ENCODE assay signal across 23 cellular contexts in the genomic region with DNA sequence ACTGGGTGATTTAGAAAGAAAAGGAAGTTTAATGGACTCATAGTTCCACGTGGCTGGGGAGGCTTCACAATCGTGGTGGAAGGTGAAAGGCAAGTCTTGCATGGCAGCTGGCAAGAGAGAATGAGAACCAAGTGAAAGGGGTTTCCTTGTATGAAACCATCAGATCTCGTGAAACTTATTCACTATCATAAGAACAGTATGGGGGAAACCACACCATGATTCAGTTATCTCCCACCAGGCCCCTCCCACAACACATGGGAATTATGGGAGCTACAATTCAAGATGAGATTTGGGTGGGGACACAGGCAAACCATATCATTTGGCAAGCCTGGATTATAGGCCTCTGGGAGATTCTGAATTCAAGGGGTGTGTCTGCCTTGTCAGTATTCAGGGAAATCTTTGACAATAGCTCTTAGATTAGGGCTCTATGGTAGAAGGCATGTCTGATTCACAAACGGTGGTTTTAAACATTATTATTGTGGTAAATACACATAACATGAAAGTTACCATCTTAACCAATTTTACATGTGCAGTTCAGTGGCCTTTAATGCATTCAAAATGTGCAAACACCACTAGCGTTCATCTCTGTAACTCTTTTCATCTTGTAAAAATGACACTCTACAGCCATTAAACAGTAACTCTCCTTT. TPM values are rescaled to one million over a fixed set of nuclear protein-coding genes. Genes with fewer than 3 reads are reported as not detected.
"Had no signal": no experiment of that assay in that cellular context is flagged by ENCODE, and none has a peak within 500 bp of the region (broad histone marks: within the 10 kb centered on the region; RNA-seq: fewer than 3 reads in every experiment).

No MANE protein-coding gene starts in this region.

- DNase-seq: activated CD4-positive, CD25-positive, alpha-beta regulatory T cell treated with anti-CD3 and anti-CD28 coated beads, Interleukin-2, amount 50 U/mL, for 72 hours; activated gamma-delta T cell treated with Interleukin-2 at 50 U/mL for 16 hours; aorta; caudate nucleus; MV-4-11; NCI-H1092 treated with DMSO at 0.1 percent for 48 hours; NCI-H1417 treated with DMSO at 0.1 percent for 48 hours; NCI-H1694; NCI-H2029; NCI-H2107; NCI-H2171 treated with DMSO at 0.1 percent for 48 hours; NCI-H226; NCI-H526; NCI-H774; SIG-M5; T-helper 17 cell; T-helper 9 cell had no signal

- H3K9ac ChIP-seq: KMS-11 had no signal

- H3K4me3 ChIP-seq: breast epithelium had no signal

- H3K4me1 Mint-ChIP-seq: activated naive CD4-positive, alpha-beta T cell treated with anti-CD3 and anti-CD28 coated beads, Interleukin-2, amount 50 U/mL, for 24 hours; T-helper 17 cell; WTC11 had no signal

- H3K4me3 Mint-ChIP-seq: activated naive CD4-positive, alpha-beta T cell treated with anti-CD3 and anti-CD28 coated beads, Interleukin-2, amount 50 U/mL, for 24 hours; T-helper 17 cell; WTC11 had no signal

- H3K9me3 Mint-ChIP-seq: activated naive CD4-positive, alpha-beta T cell treated with anti-CD3 and anti-CD28 coated beads, Interleukin-2, amount 50 U/mL, for 24 hours had no signal

- H3K36me3 ChIP-seq: breast epithelium had no signal

- H3K27me3 ChIP-seq: breast epithelium had no signal

- H3K4me2 ChIP-seq: KMS-11 had no signal

- H3K4me1 ChIP-seq: breast epithelium had no signal

- H3K27ac ChIP-seq: breast epithelium, KMS-11 had no signal

- H3K36me3 Mint-ChIP-seq: WTC11 had no signal

- H3K27me3 Mint-ChIP-seq: activated naive CD4-positive, alpha-beta T cell treated with anti-CD3 and anti-CD28 coated beads, Interleukin-2, amount 50 U/mL, for 24 hours; T-helper 17 cell had no signal

- ATAC-seq: HepG2, T-helper 17 cell, WTC11 had no signal

- H3K9me3 ChIP-seq: breast epithelium had no signal

- H3K27ac Mint-ChIP-seq: activated naive CD4-positive, alpha-beta T cell treated with anti-CD3 and anti-CD28 coated beads, Interleukin-2, amount 50 U/mL, for 24 hours; T-helper 17 cell; WTC11 had no signal

RNA-seq across cellular contexts. Expression of a gene that starts 15.3 kb away (rescaled TPM):
- total RNA-seq: OCI-LY7 had no signal
